Comparison of ENCODE assay signal across 8 cellular contexts in the genomic region with DNA sequence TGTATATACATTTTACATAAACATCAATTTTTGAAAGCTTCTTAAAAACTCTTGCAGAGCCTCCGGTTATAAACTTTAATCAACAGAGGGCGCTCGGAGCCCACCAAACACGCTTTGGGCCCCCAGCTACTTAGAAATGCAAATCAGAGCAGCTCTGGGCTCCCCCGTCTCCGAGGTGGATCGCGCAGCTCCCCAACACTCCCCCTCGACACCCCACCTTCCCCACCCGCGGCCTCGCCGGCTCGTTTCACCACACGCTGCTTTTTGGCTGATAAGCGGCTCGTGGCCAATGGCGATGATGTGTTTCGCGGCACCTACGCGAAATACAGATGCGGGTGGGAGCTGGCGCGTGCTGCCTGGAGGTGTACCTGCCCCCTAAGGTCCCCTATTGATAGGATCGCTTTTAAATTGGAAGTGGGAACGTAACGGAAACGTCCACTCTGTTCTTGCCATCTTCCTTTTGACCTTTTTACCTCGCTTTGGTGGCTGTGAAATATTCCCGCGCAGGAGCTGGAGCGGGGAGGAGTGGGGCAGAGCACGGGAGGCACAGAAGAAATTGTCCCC. TPM values are rescaled to one million over a fixed set of nuclear protein-coding genes. Genes with fewer than 3 reads are reported as not detected.
DNase-seq lines count a peak whose midpoint lies in the region; ATAC-seq and TF ChIP-seq lines count a peak whose summit lies in the region.

No MANE protein-coding gene starts in this region.

- peak; percentile 50 to 55 for ATAC-seq in activated CD4-positive, CD25-positive, alpha-beta regulatory T cell treated with anti-CD3 and anti-CD28 coated beads, Interleukin-2, amount 50 U/mL, for 24 hours
- ATAC-seq in HG02884 (IDR thresholded peaks at IDR 0.05; ENCODE audit: unreplicated experiment), result no peak

- peaks cover 4% of the 10 kb centered on the region; the same call in 1 of the 2 replicates for H3K9me3 ChIP-seq in BE2C

- peak; percentile 77 for TF ChIP-seq CTCF in BE2C (IDR thresholded peaks at IDR 0.05; ENCODE audit: low read depth, low read length)
- TF ChIP-seq CTCF in kidney epithelial cell (IDR thresholded peaks at IDR 0.05; ENCODE audit: insufficient read depth, low read length, poor library complexity, severe bottlenecking), result peak; percentile 59

- 0 out of 2 replicates have a peak, but pooled peaks cover 3% of the 10 kb centered on the region for H3K4me1 ChIP-seq in BE2C

- H3K4me3 ChIP-seq in BE2C (ENCODE audit: low read depth, low read length) (peak overlapping the region; percentile 93), kidney epithelial cell (ENCODE audit: low read depth, low read length) (peak overlapping the region; percentile 91)

- H3K36me3 ChIP-seq in BE2C, result peaks cover 7% of the 10 kb centered on the region
- H3K36me3 ChIP-seq in kidney epithelial cell (ENCODE audit: control insufficient read depth, insufficient read depth, low read length), result no peaks in the 10 kb centered on the region

- H3K27me3 ChIP-seq in BE2C (no peaks in the 10 kb centered on the region), kidney epithelial cell (ENCODE audit: control insufficient read depth, insufficient read depth, low read length) (no peaks in the 10 kb centered on the region)

- DNase-seq in BE2C (peak; percentile 80), H4 (ENCODE audit: low spot score) (peak; percentile 69), NCI-H2227 (lab: John Stamatoyannopoulos, UW; ENCODE audit: unreplicated experiment) (peak; percentile 88), cerebellar cortex (ENCODE audit: low spot score) (peak; percentile 93), kidney epithelial cell (ENCODE audit: low read depth) (no peak)
- DNase-seq in stimulated activated CD4-positive, alpha-beta T cell treated with anti-CD3 and anti-CD28 coated beads, Interleukin-12 subunit alpha, Interleukin-12 subunit beta, amount 100 ng/mL, for 4 hours, result peak; percentile 55

RNA-seq across cellular contexts. Expression of a gene that starts 1.6 kb away (rescaled TPM):
- polyA plus RNA-seq in BE2C (2012; ENCODE audit: insufficient read depth, insufficient read length, low read depth), result 18.9 TPM
- total RNA-seq in H4 (2014; rRNA removed; shearing (Covaris generic)), result 14.3 and 14.7 TPM in 2 replicates
- 14.6 and 19.6 TPM in 2 replicates for total RNA-seq in kidney epithelial cell
